1 cellular context compared by ENCODE assay signal in the genomic region with DNA sequence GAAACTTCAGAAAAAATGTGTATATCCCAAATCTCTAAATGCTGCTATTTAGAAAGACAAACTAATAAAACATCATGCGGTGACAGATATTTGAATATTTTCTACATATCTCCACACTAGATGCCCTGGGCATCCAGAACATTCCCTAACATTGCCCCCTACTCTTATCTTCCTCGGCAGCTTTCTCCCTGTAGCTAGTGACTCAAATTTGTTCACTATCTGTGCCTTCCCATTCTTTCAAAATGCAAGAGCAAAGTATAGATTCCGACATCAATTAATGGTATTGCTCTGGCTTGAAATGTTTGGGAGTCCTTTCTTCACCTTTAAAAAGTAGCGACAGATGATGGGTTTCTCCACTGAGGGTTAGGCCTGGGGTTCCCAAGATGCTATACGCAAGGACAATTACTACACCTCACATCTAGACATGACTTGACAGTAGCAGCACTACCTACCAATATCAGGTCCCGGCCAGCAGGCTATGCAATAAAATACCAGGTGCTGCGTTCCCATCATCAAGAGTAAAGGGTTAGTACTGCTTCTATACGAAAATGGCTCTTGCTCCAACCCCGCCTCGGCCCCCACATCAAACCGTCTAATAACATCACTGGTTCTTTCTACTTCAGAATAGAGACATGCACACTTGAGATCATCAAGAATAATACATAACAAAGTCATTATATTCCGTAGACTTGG.
TF ChIP-seq lines count a peak whose summit lies in the region.

No MANE protein-coding gene starts in this region.

TF ChIP-seq in HepG2, 621 proteins besides CTCF, POLR2A, EP300 and RAD21 (continued from another document):
- TF ChIP-seq NR0B2 (CRISPR knock-in tag; IDR thresholded peaks at IDR 0.05), result 0 out of 2 replicates have a peak, but pooled peaks have one; percentile 21
- no peak for TF ChIP-seq MEIS1 (CRISPR knock-in tag; IDR thresholded peaks at IDR 0.05; ENCODE audit: borderline replicate concordance)
- TF ChIP-seq ZNF567 (CRISPR knock-in tag; IDR thresholded peaks at IDR 0.05; ENCODE audit: borderline replicate concordance), result 0 out of 2 replicates have a peak, but pooled peaks have one; percentile 18
- 0 out of 2 replicates have a peak, but pooled peaks have one; percentile 32 for TF ChIP-seq NCOA1 (CRISPR knock-in tag; IDR thresholded peaks at IDR 0.05)
- peak; percentile 10; the same call in 1 of the 2 replicates for TF ChIP-seq ZNF350 (CRISPR knock-in tag; IDR thresholded peaks at IDR 0.05; ENCODE audit: borderline replicate concordance, low read depth)
- no peak for TF ChIP-seq ZNF878 (CRISPR knock-in tag; IDR thresholded peaks at IDR 0.05)
- TF ChIP-seq HNRNPUL1 (IDR thresholded peaks at IDR 0.05; ENCODE audit: low read depth, low read length), result no peak
- 0 out of 2 replicates have a peak, but pooled peaks have one; percentile 7 for TF ChIP-seq TARDBP (CRISPR knock-in tag; IDR thresholded peaks at IDR 0.05)
- TF ChIP-seq GATAD1 (CRISPR knock-in tag; IDR thresholded peaks at IDR 0.05), result no peak
- TF ChIP-seq, protein P1, sequence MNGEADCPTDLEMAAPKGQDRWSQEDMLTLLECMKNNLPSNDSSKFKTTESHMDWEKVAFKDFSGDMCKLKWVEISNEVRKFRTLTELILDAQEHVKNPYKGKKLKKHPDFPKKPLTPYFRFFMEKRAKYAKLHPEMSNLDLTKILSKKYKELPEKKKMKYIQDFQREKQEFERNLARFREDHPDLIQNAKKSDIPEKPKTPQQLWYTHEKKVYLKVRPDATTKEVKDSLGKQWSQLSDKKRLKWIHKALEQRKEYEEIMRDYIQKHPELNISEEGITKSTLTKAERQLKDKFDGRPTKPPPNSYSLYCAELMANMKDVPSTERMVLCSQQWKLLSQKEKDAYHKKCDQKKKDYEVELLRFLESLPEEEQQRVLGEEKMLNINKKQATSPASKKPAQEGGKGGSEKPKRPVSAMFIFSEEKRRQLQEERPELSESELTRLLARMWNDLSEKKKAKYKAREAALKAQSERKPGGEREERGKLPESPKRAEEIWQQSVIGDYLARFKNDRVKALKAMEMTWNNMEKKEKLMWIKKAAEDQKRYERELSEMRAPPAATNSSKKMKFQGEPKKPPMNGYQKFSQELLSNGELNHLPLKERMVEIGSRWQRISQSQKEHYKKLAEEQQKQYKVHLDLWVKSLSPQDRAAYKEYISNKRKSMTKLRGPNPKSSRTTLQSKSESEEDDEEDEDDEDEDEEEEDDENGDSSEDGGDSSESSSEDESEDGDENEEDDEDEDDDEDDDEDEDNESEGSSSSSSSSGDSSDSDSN (CRISPR knock-in tag; IDR thresholded peaks at IDR 0.05), result 0 out of 2 replicates have a peak, but pooled peaks have one; percentile 8
- TF ChIP-seq, protein P2, sequence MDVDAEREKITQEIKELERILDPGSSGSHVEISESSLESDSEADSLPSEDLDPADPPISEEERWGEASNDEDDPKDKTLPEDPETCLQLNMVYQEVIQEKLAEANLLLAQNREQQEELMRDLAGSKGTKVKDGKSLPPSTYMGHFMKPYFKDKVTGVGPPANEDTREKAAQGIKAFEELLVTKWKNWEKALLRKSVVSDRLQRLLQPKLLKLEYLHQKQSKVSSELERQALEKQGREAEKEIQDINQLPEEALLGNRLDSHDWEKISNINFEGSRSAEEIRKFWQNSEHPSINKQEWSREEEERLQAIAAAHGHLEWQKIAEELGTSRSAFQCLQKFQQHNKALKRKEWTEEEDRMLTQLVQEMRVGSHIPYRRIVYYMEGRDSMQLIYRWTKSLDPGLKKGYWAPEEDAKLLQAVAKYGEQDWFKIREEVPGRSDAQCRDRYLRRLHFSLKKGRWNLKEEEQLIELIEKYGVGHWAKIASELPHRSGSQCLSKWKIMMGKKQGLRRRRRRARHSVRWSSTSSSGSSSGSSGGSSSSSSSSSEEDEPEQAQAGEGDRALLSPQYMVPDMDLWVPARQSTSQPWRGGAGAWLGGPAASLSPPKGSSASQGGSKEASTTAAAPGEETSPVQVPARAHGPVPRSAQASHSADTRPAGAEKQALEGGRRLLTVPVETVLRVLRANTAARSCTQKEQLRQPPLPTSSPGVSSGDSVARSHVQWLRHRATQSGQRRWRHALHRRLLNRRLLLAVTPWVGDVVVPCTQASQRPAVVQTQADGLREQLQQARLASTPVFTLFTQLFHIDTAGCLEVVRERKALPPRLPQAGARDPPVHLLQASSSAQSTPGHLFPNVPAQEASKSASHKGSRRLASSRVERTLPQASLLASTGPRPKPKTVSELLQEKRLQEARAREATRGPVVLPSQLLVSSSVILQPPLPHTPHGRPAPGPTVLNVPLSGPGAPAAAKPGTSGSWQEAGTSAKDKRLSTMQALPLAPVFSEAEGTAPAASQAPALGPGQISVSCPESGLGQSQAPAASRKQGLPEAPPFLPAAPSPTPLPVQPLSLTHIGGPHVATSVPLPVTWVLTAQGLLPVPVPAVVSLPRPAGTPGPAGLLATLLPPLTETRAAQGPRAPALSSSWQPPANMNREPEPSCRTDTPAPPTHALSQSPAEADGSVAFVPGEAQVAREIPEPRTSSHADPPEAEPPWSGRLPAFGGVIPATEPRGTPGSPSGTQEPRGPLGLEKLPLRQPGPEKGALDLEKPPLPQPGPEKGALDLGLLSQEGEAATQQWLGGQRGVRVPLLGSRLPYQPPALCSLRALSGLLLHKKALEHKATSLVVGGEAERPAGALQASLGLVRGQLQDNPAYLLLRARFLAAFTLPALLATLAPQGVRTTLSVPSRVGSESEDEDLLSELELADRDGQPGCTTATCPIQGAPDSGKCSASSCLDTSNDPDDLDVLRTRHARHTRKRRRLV (CRISPR knock-in tag; IDR thresholded peaks at IDR 0.05), result peak; percentile 4; the same call in 1 of the 2 replicates
- no peak for TF ChIP-seq ZNF296 (CRISPR knock-in tag; conservative IDR thresholded peaks at IDR 0.05)
- TF ChIP-seq ZNF772 (CRISPR knock-in tag; IDR thresholded peaks at IDR 0.05), result no peak
TF ChIP-seq in HepG2: peak in this region for 7.
